Comparison of ENCODE assay signal across 8 cellular contexts in genomic region chr5:163437309-163438182, GRCh38. TPM values are rescaled to one million over a fixed set of nuclear protein-coding genes. Genes with fewer than 3 reads are reported as not detected.
DNase-seq lines count a peak whose midpoint lies in the region; ATAC-seq, FAIRE-seq and TF ChIP-seq lines count a peak whose summit lies in the region.

A gene with protein sequence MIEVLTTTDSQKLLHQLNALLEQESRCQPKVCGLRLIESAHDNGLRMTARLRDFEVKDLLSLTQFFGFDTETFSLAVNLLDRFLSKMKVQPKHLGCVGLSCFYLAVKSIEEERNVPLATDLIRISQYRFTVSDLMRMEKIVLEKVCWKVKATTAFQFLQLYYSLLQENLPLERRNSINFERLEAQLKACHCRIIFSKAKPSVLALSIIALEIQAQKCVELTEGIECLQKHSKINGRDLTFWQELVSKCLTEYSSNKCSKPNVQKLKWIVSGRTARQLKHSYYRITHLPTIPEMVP (plus strand): TSS chr5:163437595. CDS start chr5:163439257, 1,662 bp downstream.

- no peaks in the 10 kb centered on the region for H3K9me3 ChIP-seq in heart left ventricle

- H3K27me3 ChIP-seq in heart left ventricle: no peaks in the 10 kb centered on the region

- peak; percentile 96 for FAIRE-seq in GM12892 (lab: Jason Lieb, UNC)

- WGBS in heart left ventricle, 4 donors: 0 to 1% (median 1%) methylated on average over 16 to 51 of the region's 51 CpGs

- intact Hi-C loops in T-helper 1 cell treated with Interleukin-12 subunit alpha and Interleukin-12 subunit beta and Interleukin-4 antibody, amounts not matched to agents 30 ng/mL and 1 ng/mL, for 36 hours (cut with micrococcal nuclease): loop anchor here (1.0 kb wide), 3 partner anchors 23 to 68 kb away; partner anchors contain the start of genes HMMR, MAT2B and NUDCD2
- intact Hi-C loops in heart left ventricle (cut with DNase I): loop anchor here in 2 of 10 donors (1.0 to 2.0 kb wide), 2 partner anchors 21 to 68 kb away; partner anchors contain the start of gene MAT2B (in 1 of the 2)

- peak within 1 kb of the TSS; percentile 63 to 99 (median 88) for H3K4me3 ChIP-seq in heart left ventricle

- H3K9me3 Mint-ChIP-seq in type B pancreatic cell: no peaks in the 10 kb centered on the region

- peaks cover 41% of the 10 kb centered on the region for H3K4me1 Mint-ChIP-seq in type B pancreatic cell (ENCODE audit: unreplicated experiment)

- peak in 1 of 12 donors; percentile 4 for TF ChIP-seq CTCF in heart left ventricle (IDR thresholded peaks at IDR 0.05)
- TF ChIP-seq CTCF in type B pancreatic cell (conservative IDR thresholded peaks at IDR 0.05): peak; percentile 34

- H3K4me1 ChIP-seq in heart left ventricle: peaks cover 0 to 54% (median 25%) of the 10 kb centered on the region in 12 donors

- peak within 1 kb of the TSS; percentile 85 for H3K27ac Mint-ChIP-seq in type B pancreatic cell

- ATAC-seq in HG02840 (IDR thresholded peaks at IDR 0.05; ENCODE audit: low FRiP score, unreplicated experiment): peak; percentile 99
- peak; percentile 95 to 97 (median 96) for ATAC-seq in heart left ventricle

- H3K27me3 Mint-ChIP-seq in type B pancreatic cell: no peaks in the 10 kb centered on the region

- peak within 1 kb of the TSS; percentile 97 for H3K4me3 Mint-ChIP-seq in type B pancreatic cell

- peaks cover 0 to 31% (median 22%) of the 10 kb centered on the region in 9 donors for H3K36me3 ChIP-seq in heart left ventricle

- peaks cover 29% of the 10 kb centered on the region for H3K36me3 Mint-ChIP-seq in type B pancreatic cell

- TF ChIP-seq POLR2A in GM12892 (IDR thresholded peaks at IDR 0.05; ENCODE audit: low read depth, low read length) (peak; percentile 99), heart left ventricle (IDR thresholded peaks at IDR 0.05) (peak; percentile 59 to 85)

- peak within 1 kb of the TSS; percentile 81 to 95 (median 92) for H3K27ac ChIP-seq in heart left ventricle

- DNase-seq in GM12892 (ENCODE audit: insufficient read length) (peak; percentile 79), NCI-H1436 treated with DMSO at 0.1 percent for 48 hours (lab: John Stamatoyannopoulos, UW) (peak; percentile 89), amniotic epithelial cell (ENCODE audit: low read depth) (peak; percentile 93), heart left ventricle (peak; percentile 95 to 97 (median 96)), pons (ENCODE audit: low spot score) (peak; percentile 98), type B pancreatic cell (ENCODE audit: extremely low spot score, unreplicated experiment) (peak; percentile 94)

RNA-seq across cellular contexts. Expression of the gene that starts here (rescaled TPM):
- polyA plus RNA-seq in GM12892 (2012; ENCODE audit: missing spikeins): 227 TPM
- total RNA-seq in T-helper 1 cell treated with Interleukin-12 subunit alpha and Interleukin-12 subunit beta and Interleukin-4 antibody, amounts not matched to agents 30 ng/mL and 1 ng/mL, for 36 hours: 103 and 109 TPM in 2 replicates
- total RNA-seq in heart left ventricle (100 to 1,000 TPM in 1 of 9 donors, 10 to 100 TPM in 8; 52.3 to 109 (median 78.3) TPM), type B pancreatic cell (ENCODE audit: low replicate concordance) (214 and 226 TPM in 2 replicates)
- 10 to 100 TPM; 45.5 to 65.3 TPM for polyA plus RNA-seq in heart left ventricle

Comparison
In these comparisons a context has a peak if more than half of its experiments do, and no peak if none do; other contexts are left out.
1. Peak in every context shown above with its lines: DNase-seq, ATAC-seq, H3K4me3 ChIP-seq and H3K27ac ChIP-seq.